In genomic region chr1:211521102-211521815, GRCh38 we compare ENCODE assay signal across 1 cellular context.
TF ChIP-seq lines count a peak whose summit lies in the region.

No MANE protein-coding gene starts in this region.

TF ChIP-seq in HepG2, 621 proteins besides CTCF, POLR2A, EP300 and RAD21 (continued from another document and continues in another):
- TF ChIP-seq, protein P1, sequence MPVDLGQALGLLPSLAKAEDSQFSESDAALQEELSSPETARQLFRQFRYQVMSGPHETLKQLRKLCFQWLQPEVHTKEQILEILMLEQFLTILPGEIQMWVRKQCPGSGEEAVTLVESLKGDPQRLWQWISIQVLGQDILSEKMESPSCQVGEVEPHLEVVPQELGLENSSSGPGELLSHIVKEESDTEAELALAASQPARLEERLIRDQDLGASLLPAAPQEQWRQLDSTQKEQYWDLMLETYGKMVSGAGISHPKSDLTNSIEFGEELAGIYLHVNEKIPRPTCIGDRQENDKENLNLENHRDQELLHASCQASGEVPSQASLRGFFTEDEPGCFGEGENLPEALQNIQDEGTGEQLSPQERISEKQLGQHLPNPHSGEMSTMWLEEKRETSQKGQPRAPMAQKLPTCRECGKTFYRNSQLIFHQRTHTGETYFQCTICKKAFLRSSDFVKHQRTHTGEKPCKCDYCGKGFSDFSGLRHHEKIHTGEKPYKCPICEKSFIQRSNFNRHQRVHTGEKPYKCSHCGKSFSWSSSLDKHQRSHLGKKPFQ (CRISPR knock-in tag; IDR thresholded peaks at IDR 0.05; ENCODE audit: insufficient replicate concordance) = no peak
- TF ChIP-seq HOXA5 (CRISPR knock-in tag; IDR thresholded peaks at IDR 0.05) = no peak
- TF ChIP-seq ZBTB21 (CRISPR knock-in tag; IDR thresholded peaks at IDR 0.05) = no peak
- TF ChIP-seq MTF1 (CRISPR knock-in tag; IDR thresholded peaks at IDR 0.05) = no peak
- TF ChIP-seq TBL1XR1 (IDR thresholded peaks at IDR 0.05; ENCODE audit: borderline replicate concordance, low read length, partially characterized antibody) = no peak
- no peak for TF ChIP-seq TGIF2 (CRISPR knock-in tag; IDR thresholded peaks at IDR 0.05)
- no peak for TF ChIP-seq ZNF784 (CRISPR knock-in tag; IDR thresholded peaks at IDR 0.05; ENCODE audit: borderline replicate concordance)
- TF ChIP-seq HMG20A (CRISPR knock-in tag; IDR thresholded peaks at IDR 0.05; ENCODE audit: borderline replicate concordance) = peak; percentile 70
- TF ChIP-seq, protein P2, sequence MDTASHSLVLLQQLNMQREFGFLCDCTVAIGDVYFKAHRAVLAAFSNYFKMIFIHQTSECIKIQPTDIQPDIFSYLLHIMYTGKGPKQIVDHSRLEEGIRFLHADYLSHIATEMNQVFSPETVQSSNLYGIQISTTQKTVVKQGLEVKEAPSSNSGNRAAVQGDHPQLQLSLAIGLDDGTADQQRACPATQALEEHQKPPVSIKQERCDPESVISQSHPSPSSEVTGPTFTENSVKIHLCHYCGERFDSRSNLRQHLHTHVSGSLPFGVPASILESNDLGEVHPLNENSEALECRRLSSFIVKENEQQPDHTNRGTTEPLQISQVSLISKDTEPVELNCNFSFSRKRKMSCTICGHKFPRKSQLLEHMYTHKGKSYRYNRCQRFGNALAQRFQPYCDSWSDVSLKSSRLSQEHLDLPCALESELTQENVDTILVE (CRISPR knock-in tag; IDR thresholded peaks at IDR 0.05) = no peak
- TF ChIP-seq ZNF121 (CRISPR knock-in tag; IDR thresholded peaks at IDR 0.05) = 0 out of 2 replicates have a peak, but pooled peaks have one; percentile 26
- no peak for TF ChIP-seq ZNF143 (CRISPR knock-in tag; IDR thresholded peaks at IDR 0.05)
- no peak for TF ChIP-seq ZNF672 (CRISPR knock-in tag; IDR thresholded peaks at IDR 0.05)
- TF ChIP-seq ZFP90 (CRISPR knock-in tag; IDR thresholded peaks at IDR 0.05; ENCODE audit: borderline replicate concordance) = no peak
- TF ChIP-seq DMAP1 (CRISPR knock-in tag; IDR thresholded peaks at IDR 0.05) = no peak
- no peak for TF ChIP-seq RBM39 (IDR thresholded peaks at IDR 0.05; ENCODE audit: low read depth, low read length, poor library complexity, severe bottlenecking)
- no peak for TF ChIP-seq ZNF335 (CRISPR knock-in tag; IDR thresholded peaks at IDR 0.05)
- TF ChIP-seq PAX8 (CRISPR knock-in tag; IDR thresholded peaks at IDR 0.05; ENCODE audit: borderline replicate concordance) = no peak
- TF ChIP-seq, protein P3, sequence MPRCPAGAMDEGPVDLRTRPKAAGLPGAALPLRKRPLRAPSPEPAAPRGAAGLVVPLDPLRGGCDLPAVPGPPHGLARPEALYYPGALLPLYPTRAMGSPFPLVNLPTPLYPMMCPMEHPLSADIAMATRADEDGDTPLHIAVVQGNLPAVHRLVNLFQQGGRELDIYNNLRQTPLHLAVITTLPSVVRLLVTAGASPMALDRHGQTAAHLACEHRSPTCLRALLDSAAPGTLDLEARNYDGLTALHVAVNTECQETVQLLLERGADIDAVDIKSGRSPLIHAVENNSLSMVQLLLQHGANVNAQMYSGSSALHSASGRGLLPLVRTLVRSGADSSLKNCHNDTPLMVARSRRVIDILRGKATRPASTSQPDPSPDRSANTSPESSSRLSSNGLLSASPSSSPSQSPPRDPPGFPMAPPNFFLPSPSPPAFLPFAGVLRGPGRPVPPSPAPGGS (CRISPR knock-in tag; IDR thresholded peaks at IDR 0.05) = no peak
- no peak for TF ChIP-seq ZNF720 (CRISPR knock-in tag; IDR thresholded peaks at IDR 0.05)
- no peak for TF ChIP-seq ZNF510 (CRISPR knock-in tag; IDR thresholded peaks at IDR 0.05; ENCODE audit: low read depth)
- TF ChIP-seq, protein P4, sequence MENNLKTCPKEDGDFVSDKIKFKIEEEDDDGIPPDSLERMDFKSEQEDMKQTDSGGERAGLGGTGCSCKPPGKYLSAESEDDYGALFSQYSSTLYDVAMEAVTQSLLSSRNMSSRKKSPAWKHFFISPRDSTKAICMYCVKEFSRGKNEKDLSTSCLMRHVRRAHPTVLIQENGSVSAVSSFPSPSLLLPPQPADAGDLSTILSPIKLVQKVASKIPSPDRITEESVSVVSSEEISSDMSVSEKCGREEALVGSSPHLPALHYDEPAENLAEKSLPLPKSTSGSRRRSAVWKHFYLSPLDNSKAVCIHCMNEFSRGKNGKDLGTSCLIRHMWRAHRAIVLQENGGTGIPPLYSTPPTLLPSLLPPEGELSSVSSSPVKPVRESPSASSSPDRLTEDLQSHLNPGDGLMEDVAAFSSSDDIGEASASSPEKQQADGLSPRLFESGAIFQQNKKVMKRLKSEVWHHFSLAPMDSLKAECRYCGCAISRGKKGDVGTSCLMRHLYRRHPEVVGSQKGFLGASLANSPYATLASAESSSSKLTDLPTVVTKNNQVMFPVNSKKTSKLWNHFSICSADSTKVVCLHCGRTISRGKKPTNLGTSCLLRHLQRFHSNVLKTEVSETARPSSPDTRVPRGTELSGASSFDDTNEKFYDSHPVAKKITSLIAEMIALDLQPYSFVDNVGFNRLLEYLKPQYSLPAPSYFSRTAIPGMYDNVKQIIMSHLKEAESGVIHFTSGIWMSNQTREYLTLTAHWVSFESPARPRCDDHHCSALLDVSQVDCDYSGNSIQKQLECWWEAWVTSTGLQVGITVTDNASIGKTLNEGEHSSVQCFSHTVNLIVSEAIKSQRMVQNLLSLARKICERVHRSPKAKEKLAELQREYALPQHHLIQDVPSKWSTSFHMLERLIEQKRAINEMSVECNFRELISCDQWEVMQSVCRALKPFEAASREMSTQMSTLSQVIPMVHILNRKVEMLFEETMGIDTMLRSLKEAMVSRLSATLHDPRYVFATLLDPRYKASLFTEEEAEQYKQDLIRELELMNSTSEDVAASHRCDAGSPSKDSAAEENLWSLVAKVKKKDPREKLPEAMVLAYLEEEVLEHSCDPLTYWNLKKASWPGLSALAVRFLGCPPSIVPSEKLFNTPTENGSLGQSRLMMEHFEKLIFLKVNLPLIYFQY (CRISPR knock-in tag; IDR thresholded peaks at IDR 0.05; ENCODE audit: borderline replicate concordance) = no peak
- TF ChIP-seq ZNF878 (CRISPR knock-in tag; IDR thresholded peaks at IDR 0.05) = no peak
- TF ChIP-seq ERF (CRISPR knock-in tag; IDR thresholded peaks at IDR 0.05) = no peak
- TF ChIP-seq RELA (CRISPR knock-in tag; IDR thresholded peaks at IDR 0.05) = no peak
- no peak for TF ChIP-seq FOXM1 (CRISPR knock-in tag; IDR thresholded peaks at IDR 0.05)
- TF ChIP-seq ZNF513 (CRISPR knock-in tag; conservative IDR thresholded peaks at IDR 0.05) = no peak
- no peak for TF ChIP-seq FOXP1 (IDR thresholded peaks at IDR 0.05)
- peak; percentile 57; the same call in 1 of the 2 replicates for TF ChIP-seq FOXP1 (CRISPR knock-in tag; IDR thresholded peaks at IDR 0.05)
- TF ChIP-seq, protein P5, sequence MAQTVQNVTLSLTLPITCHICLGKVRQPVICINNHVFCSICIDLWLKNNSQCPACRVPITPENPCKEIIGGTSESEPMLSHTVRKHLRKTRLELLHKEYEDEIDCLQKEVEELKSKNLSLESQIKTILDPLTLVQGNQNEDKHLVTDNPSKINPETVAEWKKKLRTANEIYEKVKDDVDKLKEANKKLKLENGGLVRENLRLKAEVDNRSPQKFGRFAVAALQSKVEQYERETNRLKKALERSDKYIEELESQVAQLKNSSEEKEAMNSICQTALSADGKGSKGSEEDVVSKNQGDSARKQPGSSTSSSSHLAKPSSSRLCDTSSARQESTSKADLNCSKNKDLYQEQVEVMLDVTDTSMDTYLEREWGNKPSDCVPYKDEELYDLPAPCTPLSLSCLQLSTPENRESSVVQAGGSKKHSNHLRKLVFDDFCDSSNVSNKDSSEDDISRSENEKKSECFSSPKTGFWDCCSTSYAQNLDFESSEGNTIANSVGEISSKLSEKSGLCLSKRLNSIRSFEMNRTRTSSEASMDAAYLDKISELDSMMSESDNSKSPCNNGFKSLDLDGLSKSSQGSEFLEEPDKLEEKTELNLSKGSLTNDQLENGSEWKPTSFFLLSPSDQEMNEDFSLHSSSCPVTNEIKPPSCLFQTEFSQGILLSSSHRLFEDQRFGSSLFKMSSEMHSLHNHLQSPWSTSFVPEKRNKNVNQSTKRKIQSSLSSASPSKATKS (CRISPR knock-in tag; IDR thresholded peaks at IDR 0.05) = no peak
- TF ChIP-seq ZBTB1 (CRISPR knock-in tag; IDR thresholded peaks at IDR 0.05; ENCODE audit: borderline replicate concordance) = no peak
- TF ChIP-seq ZSCAN22 (CRISPR knock-in tag; IDR thresholded peaks at IDR 0.05) = no peak
- no peak for TF ChIP-seq HOXA9 (CRISPR knock-in tag; IDR thresholded peaks at IDR 0.05; ENCODE audit: borderline replicate concordance)
- peak; percentile 32; the same call in 1 of the 2 replicates for TF ChIP-seq FOXJ3 (CRISPR knock-in tag; IDR thresholded peaks at IDR 0.05; ENCODE audit: borderline replicate concordance)
- no peak for TF ChIP-seq GZF1 (CRISPR knock-in tag; IDR thresholded peaks at IDR 0.05)
- no peak for TF ChIP-seq ARID4A (CRISPR knock-in tag; IDR thresholded peaks at IDR 0.05; ENCODE audit: borderline replicate concordance)
- no peak for TF ChIP-seq ZNF136 (CRISPR knock-in tag; IDR thresholded peaks at IDR 0.05; ENCODE audit: low read depth)
- TF ChIP-seq, protein P6, sequence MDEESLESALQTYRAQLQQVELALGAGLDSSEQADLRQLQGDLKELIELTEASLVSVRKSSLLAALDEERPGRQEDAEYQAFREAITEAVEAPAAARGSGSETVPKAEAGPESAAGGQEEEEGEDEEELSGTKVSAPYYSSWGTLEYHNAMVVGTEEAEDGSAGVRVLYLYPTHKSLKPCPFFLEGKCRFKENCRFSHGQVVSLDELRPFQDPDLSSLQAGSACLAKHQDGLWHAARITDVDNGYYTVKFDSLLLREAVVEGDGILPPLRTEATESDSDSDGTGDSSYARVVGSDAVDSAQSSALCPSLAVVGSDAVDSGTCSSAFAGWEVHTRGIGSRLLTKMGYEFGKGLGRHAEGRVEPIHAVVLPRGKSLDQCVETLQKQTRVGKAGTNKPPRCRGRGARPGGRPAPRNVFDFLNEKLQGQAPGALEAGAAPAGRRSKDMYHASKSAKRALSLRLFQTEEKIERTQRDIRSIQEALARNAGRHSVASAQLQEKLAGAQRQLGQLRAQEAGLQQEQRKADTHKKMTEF (CRISPR knock-in tag; IDR thresholded peaks at IDR 0.05) = no peak
- TF ChIP-seq ZNF772 (CRISPR knock-in tag; IDR thresholded peaks at IDR 0.05) = no peak
- TF ChIP-seq ZNF619 (CRISPR knock-in tag; IDR thresholded peaks at IDR 0.05) = no peak
- TF ChIP-seq, protein P7, sequence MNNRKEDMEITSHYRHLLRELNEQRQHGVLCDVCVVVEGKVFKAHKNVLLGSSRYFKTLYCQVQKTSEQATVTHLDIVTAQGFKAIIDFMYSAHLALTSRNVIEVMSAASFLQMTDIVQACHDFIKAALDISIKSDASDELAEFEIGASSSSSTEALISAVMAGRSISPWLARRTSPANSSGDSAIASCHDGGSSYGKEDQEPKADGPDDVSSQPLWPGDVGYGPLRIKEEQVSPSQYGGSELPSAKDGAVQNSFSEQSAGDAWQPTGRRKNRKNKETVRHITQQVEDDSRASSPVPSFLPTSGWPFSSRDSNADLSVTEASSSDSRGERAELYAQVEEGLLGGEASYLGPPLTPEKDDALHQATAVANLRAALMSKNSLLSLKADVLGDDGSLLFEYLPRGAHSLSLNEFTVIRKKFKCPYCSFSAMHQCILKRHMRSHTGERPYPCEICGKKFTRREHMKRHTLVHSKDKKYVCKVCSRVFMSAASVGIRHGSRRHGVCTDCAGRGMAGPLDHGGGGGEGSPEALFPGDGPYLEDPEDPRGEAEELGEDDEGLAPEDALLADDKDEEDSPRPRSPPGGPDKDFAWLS (CRISPR knock-in tag; IDR thresholded peaks at IDR 0.05; ENCODE audit: borderline replicate concordance) = 0 out of 2 replicates have a peak, but pooled peaks have one; percentile 32
- TF ChIP-seq IKZF5 (CRISPR knock-in tag; IDR thresholded peaks at IDR 0.05) = 0 out of 2 replicates have a peak, but pooled peaks have one; percentile 18
